ENCODE assay signal across 18 cellular contexts in the genomic region with DNA sequence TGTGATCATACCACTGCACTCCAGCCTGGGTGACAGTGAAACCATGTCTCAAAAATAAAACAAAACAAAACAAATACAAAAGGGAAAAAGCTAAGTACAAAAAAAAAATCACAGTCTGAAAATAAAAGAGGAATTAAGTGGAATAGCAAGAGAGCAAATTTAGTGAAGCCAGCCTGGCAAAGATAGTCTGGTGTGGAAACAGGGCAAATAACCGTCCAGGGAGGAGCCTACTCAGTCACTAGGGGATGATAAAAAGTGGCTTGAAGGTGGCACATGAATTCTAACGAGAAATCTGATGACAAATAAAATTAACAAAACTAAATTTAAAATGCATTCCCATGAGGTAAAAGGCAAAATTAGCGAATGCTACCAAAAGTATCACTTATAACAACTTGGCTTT. TPM values are rescaled to one million over a fixed set of nuclear protein-coding genes. Genes with fewer than 3 reads are reported as not detected.
A peak's percentile ranks its signal among the peaks of the same experiment; 100 is the strongest.
DNase-seq lines count a peak whose midpoint lies in the region; ATAC-seq and TF ChIP-seq lines count a peak whose summit lies in the region.
"Had no signal": no experiment of that assay in that cellular context is flagged by ENCODE, and none has a peak within 500 bp of the region (broad histone marks: within the 10 kb centered on the region; RNA-seq: fewer than 3 reads in every experiment).

No MANE protein-coding gene starts in this region.

- no peak overlapping the region for H2BK5ac ChIP-seq in mesendoderm (ENCODE audit: low read length)

- H3K36me3 Mint-ChIP-seq in nephron (ENCODE audit: low read depth) = no peaks in the 10 kb centered on the region

- H3K79me2 ChIP-seq in SK-N-SH (ENCODE audit: insufficient read depth) (peaks cover 100% of the 10 kb centered on the region), mesendoderm (ENCODE audit: control insufficient read depth, insufficient read depth, low read length) (no peaks in the 10 kb centered on the region)

- H3K27ac ChIP-seq in SK-N-SH (ENCODE audit: low read depth in 2 of 2, low read length in 1 of 2) = peak overlapping the region in 1 of 2 experiments; percentile 63; a peak in 2 of 4 replicates
- H3K27ac ChIP-seq in tibial artery = peak overlapping the region; percentile 43 to 58
- H3K27ac ChIP-seq in mesendoderm (ENCODE audit: low read depth, low read length) = no peak overlapping the region
- H3K27ac ChIP-seq: 22Rv1; BLaER1 treated with 17β-estradiol and CSF1 and Interleukin-3, amounts not matched to agents 10 nM and 100 nM; HL-60 had no signal

- H2BK15ac ChIP-seq in mesendoderm (replicated peaks; ENCODE audit: low read depth) = no peak overlapping the region

- no peaks in the 10 kb centered on the region for H3K9me3 ChIP-seq in SK-N-SH
- H3K9me3 ChIP-seq in tibial artery = no peaks in the 10 kb centered on the region
- H3K9me3 ChIP-seq: BLaER1 treated with 17β-estradiol and CSF1 and Interleukin-3, amounts not matched to agents 10 nM and 100 nM had no signal

- no peaks in the 10 kb centered on the region for H3K79me1 ChIP-seq in mesendoderm (ENCODE audit: low read length)

- POLR2A ChIA-PET in SK-N-SH (lab: Yijun Ruan, JAX) = no interaction called here

- no peaks in the 10 kb centered on the region for H3K27me3 Mint-ChIP-seq in nephron (ENCODE audit: low read depth)

- no peaks in the 10 kb centered on the region for H4K20me1 ChIP-seq in SK-N-SH (ENCODE audit: insufficient read depth)
- H4K20me1 ChIP-seq: BLaER1 treated with 17β-estradiol and CSF1 and Interleukin-3, amounts not matched to agents 10 nM and 100 nM had no signal

- peaks cover 0 to 66% of the 10 kb centered on the region in 2 experiments; a peak in 3 of 4 replicates for H3K4me1 ChIP-seq in SK-N-SH (ENCODE audit: control insufficient read depth in 1 of 2, insufficient read depth in 2 of 2, low read depth in 1 of 2, low read length in 1 of 2)
- H3K4me1 ChIP-seq in tibial artery = peaks cover 0 to 92% (median 37%) of the 10 kb centered on the region in 4 donors
- H3K4me1 ChIP-seq in mesendoderm (ENCODE audit: control insufficient read depth, low read depth, low read length) = no peaks in the 10 kb centered on the region

- no peak for DNase-seq in SK-N-SH
- no peak for DNase-seq in epithelial cell of proximal tubule (ENCODE audit: low read depth)
- DNase-seq in tibial artery = no peak
- DNase-seq in mesendoderm = no peak
- DNase-seq in SIG-M5 treated with dmso at 0.1 percent for 504 hours (lab: John Stamatoyannopoulos, UW; ENCODE audit: unreplicated experiment) = no peak
- DNase-seq: DMS 273 treated with DMSO at 0.1 percent for 48 hours, GOT3, KBM-7, NCI-H1092 treated with DMSO at 0.1 percent for 48 hours, NCI-H1694 treated with DMSO at 0.1 percent for 48 hours, NCI-H2171, NCI-H774 had no signal

- H3K4ac ChIP-seq in mesendoderm (ENCODE audit: low read depth, low read length) = no peak overlapping the region

- H4K5ac ChIP-seq in mesendoderm (ENCODE audit: low read length) = no peak overlapping the region

- peak overlapping the region in 2 of 3 experiments; percentile 67 to 92 for H3K27ac Mint-ChIP-seq in nephron

- 63% methylated on average over 3 of the region's 3 CpGs for WGBS in SK-N-SH (ENCODE audit: low lambda C conversion rate)
- whole genome bisulfite sequencing in mesendoderm (ENCODE audit: extremely low coverage, insufficient coverage, low lambda C conversion rate) = no CpG with 5 or more reads among the region's 3 CpGs

- ATAC-seq in SK-N-SH treated with all-trans-retinoic acid at 6 μM for 48 hours (no peak), HG03342 (IDR thresholded peaks at IDR 0.05; ENCODE audit: unreplicated experiment) (no peak)

- H4K8ac ChIP-seq in mesendoderm (ENCODE audit: low read depth, low read length) = no peak overlapping the region

- peaks cover 5% of the 10 kb centered on the region for H3F3A ChIP-seq in SK-N-SH (replicated peaks; ENCODE audit: insufficient read depth)

- H2AK5ac ChIP-seq in mesendoderm (ENCODE audit: low read length) = no peak overlapping the region

- H3K4me3 Mint-ChIP-seq in nephron = no peak overlapping the region

- CTCF ChIA-PET in SK-N-SH (lab: Yijun Ruan, JAX) = no interaction called here

- TF ChIP-seq EP300 in SK-N-SH (IDR thresholded peaks at IDR 0.05; ENCODE audit: borderline replicate concordance in 1 of 2, low read depth in 1 of 2, low read length in 1 of 2) = no peak

- intact Hi-C loops in tibial artery (cut with DNase I; ENCODE audit: low total_unique reads) = no loop called here

- H3K9ac ChIP-seq in SK-N-SH (no peak overlapping the region), mesendoderm (ENCODE audit: low read length) (no peak overlapping the region)
- H3K9ac ChIP-seq: BLaER1 treated with 17β-estradiol and CSF1 and Interleukin-3, amounts not matched to agents 10 nM and 100 nM had no signal

- no peak overlapping the region for H3K56ac ChIP-seq in mesendoderm (ENCODE audit: low read length)

- no peak overlapping the region for H3K23ac ChIP-seq in mesendoderm (ENCODE audit: low read length)

- H3K9me2 ChIP-seq in SK-N-SH = no peaks in the 10 kb centered on the region

- H3K27me3 ChIP-seq in SK-N-SH (ENCODE audit: insufficient read depth) (no peaks in the 10 kb centered on the region), tibial artery (no peaks in the 10 kb centered on the region), mesendoderm (ENCODE audit: insufficient read depth, low read length, poor library complexity) (no peaks in the 10 kb centered on the region)
- H3K27me3 ChIP-seq: BLaER1 treated with 17β-estradiol and CSF1 and Interleukin-3, amounts not matched to agents 10 nM and 100 nM had no signal

- TF ChIP-seq CTCF in SK-N-SH (IDR thresholded peaks at IDR 0.05) (no peak), epithelial cell of proximal tubule (conservative IDR thresholded peaks at IDR 0.05; ENCODE audit: low read depth, low read length) (no peak), nephron (IDR thresholded peaks at IDR 0.05; ENCODE audit: unreplicated experiment in 3 of 3) (no peak), tibial artery (IDR thresholded peaks at IDR 0.05) (no peak)

- no peak overlapping the region for H3K4me3 ChIP-seq in SK-N-SH (ENCODE audit: low read depth in 2 of 2, low read length in 1 of 2)
- peak overlapping the region; percentile 25 for H3K4me3 ChIP-seq in epithelial cell of proximal tubule (ENCODE audit: low read depth, low read length)
- H3K4me3 ChIP-seq in tibial artery = no peak overlapping the region
- no peak overlapping the region for H3K4me3 ChIP-seq in mesendoderm (ENCODE audit: low read length)
- H3K4me3 ChIP-seq: BLaER1 treated with 17β-estradiol and CSF1 and Interleukin-3, amounts not matched to agents 10 nM and 100 nM had no signal

- H3K4me2 ChIP-seq in SK-N-SH (peak overlapping the region; percentile 66), mesendoderm (ENCODE audit: low read length) (no peak overlapping the region)

- H2AFZ ChIP-seq in SK-N-SH (ENCODE audit: low read depth) = no peak overlapping the region

- H3K36me3 ChIP-seq in SK-N-SH (replicated peaks in 1 of 2; ENCODE audit: control insufficient read depth in 1 of 2, insufficient read depth in 2 of 2, low read length in 1 of 2) = peaks cover 0 to 2% of the 10 kb centered on the region in 2 experiments
- no peaks in the 10 kb centered on the region for H3K36me3 ChIP-seq in tibial artery
- H3K36me3 ChIP-seq in mesendoderm (ENCODE audit: control insufficient read depth, insufficient read depth, low read length) = no peaks in the 10 kb centered on the region
- H3K36me3 ChIP-seq: BLaER1 treated with 17β-estradiol and CSF1 and Interleukin-3, amounts not matched to agents 10 nM and 100 nM had no signal

- no peaks in the 10 kb centered on the region for H3K9me3 Mint-ChIP-seq in nephron

- H3K18ac ChIP-seq in mesendoderm (ENCODE audit: low read length) = no peak overlapping the region

- no peak for TF ChIP-seq RAD21 in SK-N-SH (IDR thresholded peaks at IDR 0.05; ENCODE audit: low read length)

- H2BK120ac ChIP-seq in mesendoderm (ENCODE audit: low read depth, low read length) = no peak overlapping the region

- peaks cover 75% of the 10 kb centered on the region for H3K4me1 Mint-ChIP-seq in nephron

TF ChIP-seq in SK-N-SH, 30 proteins besides CTCF, POLR2A, EP300 and RAD21:
- no peak for TF ChIP-seq CHD2 (IDR thresholded peaks at IDR 0.05; ENCODE audit: low read length, partially characterized antibody)
- TF ChIP-seq, protein P1, sequence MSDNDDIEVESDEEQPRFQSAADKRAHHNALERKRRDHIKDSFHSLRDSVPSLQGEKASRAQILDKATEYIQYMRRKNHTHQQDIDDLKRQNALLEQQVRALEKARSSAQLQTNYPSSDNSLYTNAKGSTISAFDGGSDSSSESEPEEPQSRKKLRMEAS (IDR thresholded peaks at IDR 0.05; ENCODE audit: low read depth) = no peak
- TF ChIP-seq, protein P2, sequence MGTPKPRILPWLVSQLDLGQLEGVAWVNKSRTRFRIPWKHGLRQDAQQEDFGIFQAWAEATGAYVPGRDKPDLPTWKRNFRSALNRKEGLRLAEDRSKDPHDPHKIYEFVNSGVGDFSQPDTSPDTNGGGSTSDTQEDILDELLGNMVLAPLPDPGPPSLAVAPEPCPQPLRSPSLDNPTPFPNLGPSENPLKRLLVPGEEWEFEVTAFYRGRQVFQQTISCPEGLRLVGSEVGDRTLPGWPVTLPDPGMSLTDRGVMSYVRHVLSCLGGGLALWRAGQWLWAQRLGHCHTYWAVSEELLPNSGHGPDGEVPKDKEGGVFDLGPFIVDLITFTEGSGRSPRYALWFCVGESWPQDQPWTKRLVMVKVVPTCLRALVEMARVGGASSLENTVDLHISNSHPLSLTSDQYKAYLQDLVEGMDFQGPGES (IDR thresholded peaks at IDR 0.05; ENCODE audit: low read depth, low read length) = no peak

TF ChIP-seq in SK-N-SH treated with all-trans-retinoic acid at 6 μM for 48 hours, 23 proteins besides CTCF, POLR2A, EP300 and RAD21 (continues in another document):
- TF ChIP-seq ARNTL (CRISPR knock-in tag; IDR thresholded peaks at IDR 0.05; ENCODE audit: borderline replicate concordance, low read depth) (no peak), ZNF8 (CRISPR knock-in tag; IDR thresholded peaks at IDR 0.05) (no peak), OSR1 (CRISPR knock-in tag; IDR thresholded peaks at IDR 0.05) (no peak), BACH2 (CRISPR knock-in tag; IDR thresholded peaks at IDR 0.05; ENCODE audit: borderline replicate concordance) (no peak)

RNA-seq across cellular contexts. Expression of gene PDGFC, which starts 8.2 kb away (rescaled TPM):
- polyA plus RNA-seq in SK-N-SH (2012; rRNA removed) = 29.8 and 36.2 TPM in 2 replicates
- polyA plus RNA-seq in SK-N-SH (2012; cell fraction: cytosol; rRNA removed) = 37.7 and 40.7 TPM in 2 replicates
- 27.3 and 49.5 TPM in 2 replicates for polyA plus RNA-seq in SK-N-SH (2012; cell fraction: nucleus; rRNA removed)
- 56.7 and 64.7 TPM in 2 replicates for total RNA-seq in epithelial cell of proximal tubule
- polyA plus RNA-seq in mesendoderm (2013, experiment 1 of 2) = 2.2 TPM
- polyA plus RNA-seq in mesendoderm (2013, experiment 2 of 2) = 2.1 TPM
